Comparison of ENCODE assay signal across 12 cellular contexts in the genomic region with DNA sequence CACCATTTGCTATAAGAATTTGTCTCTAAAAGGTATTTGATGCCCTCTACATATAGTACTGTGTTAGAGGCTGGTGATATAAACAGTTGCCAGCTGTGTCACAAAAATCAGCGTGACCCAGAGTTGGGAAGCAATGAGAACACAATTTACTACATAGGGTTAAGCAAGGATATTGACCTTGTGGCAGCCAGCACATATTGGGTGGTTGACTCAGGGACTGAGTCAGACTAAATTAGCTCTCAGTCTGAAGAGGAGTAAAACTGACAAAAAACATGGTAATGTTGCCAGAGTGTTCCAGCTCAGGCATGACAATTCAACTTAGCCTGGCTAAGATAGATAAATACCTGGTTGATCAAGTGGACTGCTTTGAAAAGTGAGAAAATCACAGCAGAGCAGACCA.
DNase-seq lines count a peak whose midpoint lies in the region; ATAC-seq and TF ChIP-seq lines count a peak whose summit lies in the region.
"Had no signal": no experiment of that assay in that cellular context is flagged by ENCODE, and none has a peak within 500 bp of the region (broad histone marks: within the 10 kb centered on the region; RNA-seq: fewer than 3 reads in every experiment).

No MANE protein-coding gene starts in this region.

- peak overlapping the region; percentile 40 for H3K4me3 Mint-ChIP-seq in HFFc6

- ATAC-seq in GM21381 (IDR thresholded peaks at IDR 0.05; ENCODE audit: unreplicated experiment) = no peak
- no peak for ATAC-seq in HG03095 (IDR thresholded peaks at IDR 0.05; ENCODE audit: unreplicated experiment)

- no peaks in the 10 kb centered on the region for H3K9me3 Mint-ChIP-seq in HFFc6

- H3K27ac Mint-ChIP-seq in HFFc6 = no peak overlapping the region

- H3K4me3 ChIP-seq in AG04450 (ENCODE audit: low read depth, low read length) = no peak overlapping the region
- H3K4me3 ChIP-seq: BLaER1 treated with 17β-estradiol and CSF1 and Interleukin-3, amounts not matched to agents 10 nM and 100 nM had no signal

- CTCF ChIA-PET in AG04450 (lab: Charles Lee) = no interaction called here

- TF ChIP-seq CTCF in AG04450 (IDR thresholded peaks at IDR 0.05; ENCODE audit: low read depth, low read length) (no peak), HFFc6 (IDR thresholded peaks at IDR 0.05) (no peak)

- POLR2A ChIA-PET in AG04450 (lab: Yijun Ruan, JAX) = no interaction called here

- DNase-seq in AG04450 (ENCODE audit: low read depth, low spot score) = peak; percentile 21
- DNase-seq in HFFc6 = peak; percentile 81
- DNase-seq in amniotic stem cell (lab: John Stamatoyannopoulos, UW) = peak; percentile 49
- peak; percentile 85 for DNase-seq in iris pigment epithelial cell (ENCODE audit: low read depth)
- no peak for DNase-seq in activated CD4-positive, alpha-beta T cell treated with anti-CD3 and anti-CD28 coated beads, Interleukin-2, amount 50 U/mL, for 1 hour
- no peak for DNase-seq in NCI-H146 (lab: John Stamatoyannopoulos, UW)
- DNase-seq: activated CD4-positive, CD25-positive, alpha-beta regulatory T cell treated with anti-CD3 and anti-CD28 coated beads, Interleukin-2, amount 50 U/mL, for 72 hours; activated effector memory CD4-positive, alpha-beta T cell treated with Interleukin-2 at 50 U/mL for 16 hours; NCI-H526 treated with DMSO at 0.1 percent for 48 hours had no signal

- peaks cover 8% of the 10 kb centered on the region; the same call in 1 of the 2 replicates for H3K27me3 Mint-ChIP-seq in HFFc6 (ENCODE audit: insufficient read depth)

- no peaks in the 10 kb centered on the region for H3K36me3 Mint-ChIP-seq in HFFc6 (ENCODE audit: low read depth)

- no peaks in the 10 kb centered on the region for H3K9me3 ChIP-seq in AG04450 (ENCODE audit: control insufficient read depth, insufficient read depth, low read length)
- H3K9me3 ChIP-seq: BLaER1 treated with 17β-estradiol and CSF1 and Interleukin-3, amounts not matched to agents 10 nM and 100 nM had no signal

- peaks cover 24% of the 10 kb centered on the region for H3K4me1 Mint-ChIP-seq in HFFc6 (ENCODE audit: low read depth)

- H3K27me3 ChIP-seq in AG04450 (ENCODE audit: control insufficient read depth, insufficient read depth, low read length) = no peaks in the 10 kb centered on the region
- H3K27me3 ChIP-seq: BLaER1 treated with 17β-estradiol and CSF1 and Interleukin-3, amounts not matched to agents 10 nM and 100 nM had no signal

- H3K27ac ChIP-seq in AG04450 (ENCODE audit: low read depth, low read length) = peak overlapping the region; percentile 32
- H3K27ac ChIP-seq: BLaER1 treated with 17β-estradiol and CSF1 and Interleukin-3, amounts not matched to agents 10 nM and 100 nM had no signal

Comparison
In these comparisons a context has a peak if more than half of its experiments do, and no peak if none do; other contexts are left out.
1. DNase-seq: peak in AG04450 (single experiment), HFFc6 (single experiment), amniotic stem cell (single experiment) and iris pigment epithelial cell (single experiment); none in activated CD4-positive, alpha-beta T cell treated with anti-CD3 and anti-CD28 coated beads, Interleukin-2, amount 50 U/mL, for 1 hour (single experiment) and NCI-H146 (single experiment).